Comparison of ENCODE assay signal across 10 cellular contexts in genomic region chr11:65183201-65183891, GRCh38. TPM values are rescaled to one million over a fixed set of nuclear protein-coding genes. Genes with fewer than 3 reads are reported as not detected.
A peak's percentile ranks its signal among the peaks of the same experiment; 100 is the strongest.
DNase-seq lines count a peak whose midpoint lies in the region; ATAC-seq and TF ChIP-seq lines count a peak whose summit lies in the region.
"Had no signal": no experiment of that assay in that cellular context is flagged by ENCODE, and none has a peak within 500 bp of the region (broad histone marks: within the 10 kb centered on the region; RNA-seq: fewer than 3 reads in every experiment).

No MANE protein-coding gene starts in this region.

- H3K9me3 Mint-ChIP-seq in T-helper 2 cell treated with Interferon-gamma antibody and Interleukin-4, amounts not matched to agents 5 μg/mL and 100 μg/mL, for 36 hours, result no peaks in the 10 kb centered on the region
- H3K9me3 Mint-ChIP-seq in activated T-helper 17 cell treated with anti-CD3 and anti-CD28 coated beads, Interleukin-2, amount 50 U/mL, for 72 hours, result no peaks in the 10 kb centered on the region
- no peaks in the 10 kb centered on the region for H3K9me3 Mint-ChIP-seq in immature natural killer cell

- peaks cover 6% of the 10 kb centered on the region for H3K27me3 Mint-ChIP-seq in T-helper 2 cell treated with Interferon-gamma antibody and Interleukin-4, amounts not matched to agents 5 μg/mL and 100 μg/mL, for 36 hours (ENCODE audit: low read depth)
- H3K27me3 Mint-ChIP-seq in activated T-helper 17 cell treated with anti-CD3 and anti-CD28 coated beads, Interleukin-2, amount 50 U/mL, for 72 hours, result no peaks in the 10 kb centered on the region
- H3K27me3 Mint-ChIP-seq in immature natural killer cell (ENCODE audit: low read depth in 3 of 3), result peaks cover 0 to 3% (median 1%) of the 10 kb centered on the region in 3 donors

- H3K9me3 ChIP-seq in stomach, result no peaks in the 10 kb centered on the region

- H3K4me3 Mint-ChIP-seq in T-helper 2 cell treated with Interferon-gamma antibody and Interleukin-4, amounts not matched to agents 5 μg/mL and 100 μg/mL, for 36 hours, result peak overlapping the region; percentile 94
- peak overlapping the region; percentile 90 for H3K4me3 Mint-ChIP-seq in activated T-helper 17 cell treated with anti-CD3 and anti-CD28 coated beads, Interleukin-2, amount 50 U/mL, for 72 hours
- H3K4me3 Mint-ChIP-seq in immature natural killer cell, result peak overlapping the region in 4 of 5 donors; percentile 76 to 96 (median 89)

- no peak overlapping the region for H3K27ac Mint-ChIP-seq in T-helper 2 cell treated with Interferon-gamma antibody and Interleukin-4, amounts not matched to agents 5 μg/mL and 100 μg/mL, for 36 hours
- peak overlapping the region; percentile 25 for H3K27ac Mint-ChIP-seq in activated T-helper 17 cell treated with anti-CD3 and anti-CD28 coated beads, Interleukin-2, amount 50 U/mL, for 72 hours
- H3K27ac Mint-ChIP-seq in immature natural killer cell, result peak overlapping the region in 5 of 6 donors; percentile 24 to 73 (median 55)

- H3K4me1 ChIP-seq in stomach, result peaks cover 23 to 63% (median 36%) of the 10 kb centered on the region in 4 donors

- DNase-seq in T-helper 2 cell treated with Interferon-gamma antibody and Interleukin-4, amounts not matched to agents 5 μg/mL and 100 μg/mL, for 36 hours (ENCODE audit: low spot score), result no peak
- DNase-seq in T-helper 2 cell (no peak), immature natural killer cell (no peak), stomach (no peak), posterior vena cava (ENCODE audit: low spot score) (no peak), cortex of kidney (lab: John Stamatoyannopoulos, UW) (no peak)

- no peak for TF ChIP-seq CTCF in stomach (IDR thresholded peaks at IDR 0.05)

- H3K27ac ChIP-seq in stomach, result peak overlapping the region; percentile 6 to 96 (median 91)

- H3K27me3 ChIP-seq in stomach, result no peaks in the 10 kb centered on the region

- H3K36me3 ChIP-seq in stomach, result peaks cover 23 to 46% (median 42%) of the 10 kb centered on the region in 4 donors

- ATAC-seq in activated T-helper 17 cell treated with anti-CD3 and anti-CD28 coated beads, Interleukin-2, amount 50 U/mL, for 72 hours (replicated peaks), result no peak
- ATAC-seq in HG03139 (IDR thresholded peaks at IDR 0.05; ENCODE audit: unreplicated experiment), result no peak

- H3K4me1 Mint-ChIP-seq in T-helper 2 cell treated with Interferon-gamma antibody and Interleukin-4, amounts not matched to agents 5 μg/mL and 100 μg/mL, for 36 hours (ENCODE audit: low read depth), result peaks cover 9% of the 10 kb centered on the region
- H3K4me1 Mint-ChIP-seq in activated T-helper 17 cell treated with anti-CD3 and anti-CD28 coated beads, Interleukin-2, amount 50 U/mL, for 72 hours, result peaks cover 12% of the 10 kb centered on the region
- peaks cover 24 to 34% of the 10 kb centered on the region in 2 donors for H3K4me1 Mint-ChIP-seq in immature natural killer cell

- peak overlapping the region; percentile 68 to 89 (median 82) for H3K4me3 ChIP-seq in stomach

- TF ChIP-seq POLR2A in stomach (IDR thresholded peaks at IDR 0.05), result no peak

- intact Hi-C loops in stomach (cut with DNase I; ENCODE audit: low total_unique reads) (no loop called here), posterior vena cava (cut with DNase I) (loop anchor here (5.0 kb wide), 2 partner anchors 46 to 51 kb away; partner anchors contain the start of gene SYVN1 (in 1 of the 2))

- WGBS in stomach, 5 donors, result 32 to 61% (median 48%) methylated on average over 19 of the region's 19 CpGs

- TF ChIP-seq EP300 in stomach (IDR thresholded peaks at IDR 0.05), result no peak

- peaks cover 28% of the 10 kb centered on the region for H3K36me3 Mint-ChIP-seq in T-helper 2 cell treated with Interferon-gamma antibody and Interleukin-4, amounts not matched to agents 5 μg/mL and 100 μg/mL, for 36 hours (ENCODE audit: low read depth)
- H3K36me3 Mint-ChIP-seq in activated T-helper 17 cell treated with anti-CD3 and anti-CD28 coated beads, Interleukin-2, amount 50 U/mL, for 72 hours (ENCODE audit: low read depth), result peaks cover 40% of the 10 kb centered on the region
- H3K36me3 Mint-ChIP-seq in immature natural killer cell, result peaks cover 5 to 8% (median 7%) of the 10 kb centered on the region in 3 donors

RNA-seq across cellular contexts. Expression of gene CAPN1, which starts 1.6 kb away (rescaled TPM):
- total RNA-seq in activated T-helper 17 cell treated with anti-CD3 and anti-CD28 coated beads, Interleukin-2, amount 50 U/mL, for 72 hours, result 100 to 1,000 TPM; 143 to 150 TPM
- polyA plus RNA-seq in immature natural killer cell (100 to 1,000 TPM; 124 to 155 (median 148) TPM), stomach (100 to 1,000 TPM in 2 of 3 donors, 10 to 100 TPM in 1; 96.1 to 234 (median 112) TPM)
- total RNA-seq in stomach (100 to 1,000 TPM in 3 of 5 donors, 10 to 100 TPM in 2; 79.5 to 325 (median 155) TPM), posterior vena cava (100 to 1,000 TPM; 142 to 144 TPM)

RNA-seq across cellular contexts. Expression of gene SPDYC, which starts 13.3 kb away (rescaled TPM):
- total RNA-seq in activated T-helper 17 cell treated with anti-CD3 and anti-CD28 coated beads, Interleukin-2, amount 50 U/mL, for 72 hours, result not detected
- not detected for polyA plus RNA-seq in immature natural killer cell
- total RNA-seq in stomach, result not detected
- polyA plus RNA-seq in stomach, result not detected
- total RNA-seq in posterior vena cava, result not detected
- total RNA-seq: subcutaneous adipose tissue; T-helper 1 cell treated with Interleukin-12 subunit alpha and Interleukin-12 subunit beta and Interleukin-4 antibody, amounts not matched to agents 30 ng/mL and 1 ng/mL, for 36 hours had no signal

RNA-seq across cellular contexts. Expression of gene SYVN1, which starts 49.0 kb away (rescaled TPM):
- 10 to 100 TPM; 28.9 to 30.8 TPM for total RNA-seq in activated T-helper 17 cell treated with anti-CD3 and anti-CD28 coated beads, Interleukin-2, amount 50 U/mL, for 72 hours
- 10 to 100 TPM in 1 of 3 donors, 1 to 10 TPM in 2; 2.3 to 21.8 (median 7.7) TPM for polyA plus RNA-seq in immature natural killer cell
- 10 to 100 TPM; 20.0 to 75.3 (median 64.9) TPM for total RNA-seq in stomach
- 10 to 100 TPM in 2 of 3 donors, 1 to 10 TPM in 1; 7.2 to 18.5 (median 13.4) TPM for polyA plus RNA-seq in stomach
- total RNA-seq in posterior vena cava, result 10 to 100 TPM; 52.7 to 57.0 TPM
